18 cellular contexts compared by ENCODE assay signal in the genomic region with DNA sequence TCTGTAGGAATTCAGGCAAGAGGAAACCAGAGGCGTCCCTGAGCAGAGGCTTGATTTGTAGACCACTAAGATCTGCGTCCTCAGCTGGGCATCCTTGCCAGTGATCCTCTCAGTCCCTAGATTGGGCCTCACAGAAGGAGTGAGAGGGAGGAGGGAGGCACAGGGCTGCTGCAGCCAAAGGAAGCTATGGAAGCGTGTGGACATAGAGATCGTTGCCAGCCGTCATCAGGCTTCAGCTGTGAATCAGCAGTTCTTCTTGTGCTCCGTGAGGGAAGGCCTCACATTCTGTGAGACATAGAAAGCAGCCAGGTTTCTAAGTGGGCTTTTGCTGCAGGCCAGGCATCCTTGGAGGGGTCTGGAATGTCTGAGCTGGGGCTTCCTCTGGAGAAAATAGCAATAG.
"Had no signal": no experiment of that assay in that cellular context is flagged by ENCODE, and none has a peak within 500 bp of the region (broad histone marks: within the 10 kb centered on the region; RNA-seq: fewer than 3 reads in every experiment).

No MANE protein-coding gene starts in this region.

- H3K36me3 ChIP-seq: heart left ventricle, lower lobe of right lung, neutrophil, sigmoid colon had no signal

- H3K27ac Mint-ChIP-seq: memory B cell; mesothelial cell of epicardium; natural killer cell treated with Interleukin-12 subunit alpha and Interleukin-12 subunit beta and Interleukin-15 and Interleukin-18, amount 100 ng/mL, for 72 hours had no signal

- H3K36me3 Mint-ChIP-seq: memory B cell; mesothelial cell of epicardium; natural killer cell treated with Interleukin-12 subunit alpha and Interleukin-12 subunit beta and Interleukin-15 and Interleukin-18, amount 100 ng/mL, for 72 hours had no signal

- H3K9me3 ChIP-seq: heart left ventricle, lower lobe of right lung, neutrophil, sigmoid colon had no signal

- FAIRE-seq: endometrium, frontal cortex, islet of Langerhans, small intestine had no signal

- H3K27me3 ChIP-seq: heart left ventricle, neutrophil, sigmoid colon had no signal

- H3K4me1 ChIP-seq: lower lobe of right lung, sigmoid colon had no signal

- H3K9me3 Mint-ChIP-seq: memory B cell, mesothelial cell of epicardium had no signal

- H3K4me3 Mint-ChIP-seq: memory B cell; mesothelial cell of epicardium; natural killer cell treated with Interleukin-12 subunit alpha and Interleukin-12 subunit beta and Interleukin-15 and Interleukin-18, amount 100 ng/mL, for 72 hours had no signal

- H3K4me3 ChIP-seq: heart left ventricle, lower lobe of right lung, sigmoid colon had no signal

- ATAC-seq: esophagus mucosa, left lobe of liver, lower lobe of right lung had no signal

- H3K4me1 Mint-ChIP-seq: memory B cell, mesothelial cell of epicardium had no signal

- DNase-seq: effector memory CD4-positive, alpha-beta T cell; heart left ventricle; kidney glomerular epithelial cell; lower lobe of right lung; sigmoid colon; small intestine; stimulated activated CD4-positive, alpha-beta T cell treated with anti-CD3 and anti-CD28 coated beads, Interleukin-12 subunit alpha, Interleukin-12 subunit beta, amount 100 ng/mL, for 4 hours; stimulated activated naive CD4-positive, alpha-beta T cell treated with Interleukin-2 at 50 U/mL for 16 hours; trophoblast cell had no signal

- H3K27ac ChIP-seq: heart left ventricle, lower lobe of right lung, neutrophil, sigmoid colon had no signal
